10 cellular contexts compared by ENCODE assay signal in genomic region chr2:204664708-204665121, GRCh38.
DNase-seq lines count a peak whose midpoint lies in the region; ATAC-seq and TF ChIP-seq lines count a peak whose summit lies in the region.
"Had no signal": no experiment of that assay in that cellular context is flagged by ENCODE, and none has a peak within 500 bp of the region (broad histone marks: within the 10 kb centered on the region; RNA-seq: fewer than 3 reads in every experiment).

No MANE protein-coding gene starts in this region.

- H3K4me3 ChIP-seq in SJSA1 (no peak overlapping the region), fibroblast of mammary gland (ENCODE audit: control insufficient read depth, low read depth, low read length) (no peak overlapping the region), osteoblast (ENCODE audit: insufficient read depth, low read length) (no peak overlapping the region)
- H3K4me3 ChIP-seq in naive thymus-derived CD4-positive, alpha-beta T cell (ENCODE audit: low read length), result no peak overlapping the region
- H3K4me3 ChIP-seq: lung had no signal

- H3K27me3 ChIP-seq in SJSA1 (replicated peaks) (no peaks in the 10 kb centered on the region), osteoblast (ENCODE audit: insufficient read depth, low read length) (no peaks in the 10 kb centered on the region)
- no peaks in the 10 kb centered on the region for H3K27me3 ChIP-seq in naive thymus-derived CD4-positive, alpha-beta T cell (ENCODE audit: control insufficient read depth in 2 of 2, insufficient read depth in 2 of 2, low read length in 2 of 2)

- peak overlapping the region; percentile 20 for H2AFZ ChIP-seq in osteoblast (ENCODE audit: low read length)

- H3K4me1 ChIP-seq in SJSA1 (replicated peaks) (peaks cover 34% of the 10 kb centered on the region), osteoblast (ENCODE audit: insufficient read depth, low read length) (peaks cover 19% of the 10 kb centered on the region)
- no peaks in the 10 kb centered on the region for H3K4me1 ChIP-seq in naive thymus-derived CD4-positive, alpha-beta T cell (ENCODE audit: control insufficient read depth in 2 of 2, insufficient read depth in 2 of 2, low read length in 2 of 2)

- no peaks in the 10 kb centered on the region for H3K79me2 ChIP-seq in osteoblast (ENCODE audit: insufficient read depth, low read length)

- DNase-seq in EL (peak; percentile 82), SJSA1 (ENCODE audit: low read depth in 1 of 2, low spot score in 2 of 2) (peak in 1 of 2 experiments; percentile 93), fibroblast of mammary gland (ENCODE audit: low read depth) (peak; percentile 30), osteoblast (ENCODE audit: insufficient read length, low spot score, missing footprints) (no peak), substantia nigra (lab: John Stamatoyannopoulos, UW) (no peak)
- DNase-seq in natural killer cell treated with Interleukin-12 subunit alpha and Interleukin-12 subunit beta and Interleukin-15 and Interleukin-18, amount 100 ng/mL, for 72 hours (ENCODE audit: low spot score), result no peak
- no peak for DNase-seq in naive thymus-derived CD4-positive, alpha-beta T cell
- DNase-seq: DMS 273 treated with DMSO at 0.1 percent for 48 hours had no signal

- H3K9me3 ChIP-seq in SJSA1 (replicated peaks) (no peaks in the 10 kb centered on the region), osteoblast (ENCODE audit: low read depth, low read length) (no peaks in the 10 kb centered on the region)
- H3K9me3 ChIP-seq in naive thymus-derived CD4-positive, alpha-beta T cell (ENCODE audit: control insufficient read depth in 2 of 3, low read length in 3 of 3), result no peaks in the 10 kb centered on the region

- TF ChIP-seq CTCF in fibroblast of mammary gland (conservative IDR thresholded peaks at IDR 0.05; ENCODE audit: control insufficient read depth, insufficient read depth, low read depth, low read length) (no peak), osteoblast (IDR thresholded peaks at IDR 0.05; ENCODE audit: extremely low read depth, low read depth, low read length) (no peak)

- CTCF ChIA-PET in naive thymus-derived CD4-positive, alpha-beta T cell (lab: Charles Lee), result no interaction called here

- no peaks in the 10 kb centered on the region for H3K4me1 Mint-ChIP-seq in natural killer cell treated with Interleukin-12 subunit alpha and Interleukin-12 subunit beta and Interleukin-15 and Interleukin-18, amount 100 ng/mL, for 72 hours (ENCODE audit: low read depth in 2 of 2)
- no peaks in the 10 kb centered on the region for H3K4me1 Mint-ChIP-seq in naive thymus-derived CD4-positive, alpha-beta T cell

- H3K27ac ChIP-seq in SJSA1, result peak overlapping the region; percentile 99
- peak overlapping the region; percentile 87 for H3K27ac ChIP-seq in osteoblast (ENCODE audit: low read depth, low read length)
- no peak overlapping the region for H3K27ac ChIP-seq in naive thymus-derived CD4-positive, alpha-beta T cell (ENCODE audit: low read depth, low read length)
- no peak overlapping the region for H3K27ac ChIP-seq in substantia nigra (ENCODE audit: low read depth, low read length, poor library complexity, severe bottlenecking)

- ATAC-seq in HG03280 (IDR thresholded peaks at IDR 0.05; ENCODE audit: unreplicated experiment), result no peak
- no peak for ATAC-seq in natural killer cell treated with Interleukin-12 subunit alpha and Interleukin-12 subunit beta and Interleukin-15 and Interleukin-18, amount 100 ng/mL, for 72 hours
- ATAC-seq in naive thymus-derived CD4-positive, alpha-beta T cell, result no peak

- peak overlapping the region; percentile 69 for H3K4me2 ChIP-seq in osteoblast (ENCODE audit: insufficient read depth, low read length)

- intact Hi-C loops in naive thymus-derived CD4-positive, alpha-beta T cell (cut with micrococcal nuclease), result no loop called here

- H3K4me3 Mint-ChIP-seq in natural killer cell treated with Interleukin-12 subunit alpha and Interleukin-12 subunit beta and Interleukin-15 and Interleukin-18, amount 100 ng/mL, for 72 hours, result no peak overlapping the region
- no peak overlapping the region for H3K4me3 Mint-ChIP-seq in naive thymus-derived CD4-positive, alpha-beta T cell

- no peaks in the 10 kb centered on the region for H3K36me3 ChIP-seq in SJSA1
- H3K36me3 ChIP-seq in osteoblast (ENCODE audit: insufficient read depth, low read length), result no peaks in the 10 kb centered on the region
- H3K36me3 ChIP-seq in naive thymus-derived CD4-positive, alpha-beta T cell (ENCODE audit: control insufficient read depth in 2 of 3, insufficient read depth in 3 of 3, low read length in 3 of 3), result no peaks in the 10 kb centered on the region

- H3K9me3 Mint-ChIP-seq in natural killer cell treated with Interleukin-12 subunit alpha and Interleukin-12 subunit beta and Interleukin-15 and Interleukin-18, amount 100 ng/mL, for 72 hours, result peaks cover 3% of the 10 kb centered on the region
- H3K9me3 Mint-ChIP-seq in naive thymus-derived CD4-positive, alpha-beta T cell, result peaks cover 0 to 2% (median 0%) of the 10 kb centered on the region in 11 donors

- no peaks in the 10 kb centered on the region for H3K36me3 Mint-ChIP-seq in natural killer cell treated with Interleukin-12 subunit alpha and Interleukin-12 subunit beta and Interleukin-15 and Interleukin-18, amount 100 ng/mL, for 72 hours
- no peaks in the 10 kb centered on the region for H3K36me3 Mint-ChIP-seq in naive thymus-derived CD4-positive, alpha-beta T cell

- POLR2A ChIA-PET in naive thymus-derived CD4-positive, alpha-beta T cell (lab: Charles Lee), result no interaction called here

- peaks cover 0 to 2% of the 10 kb centered on the region in 2 donors for H3K27me3 Mint-ChIP-seq in natural killer cell treated with Interleukin-12 subunit alpha and Interleukin-12 subunit beta and Interleukin-15 and Interleukin-18, amount 100 ng/mL, for 72 hours
- H3K27me3 Mint-ChIP-seq in naive thymus-derived CD4-positive, alpha-beta T cell, result peaks cover 0 to 2% (median 0%) of the 10 kb centered on the region in 5 donors

- no peaks in the 10 kb centered on the region for H4K20me1 ChIP-seq in osteoblast (ENCODE audit: insufficient read depth, low read length)

- no peak overlapping the region for H3K27ac Mint-ChIP-seq in natural killer cell treated with Interleukin-12 subunit alpha and Interleukin-12 subunit beta and Interleukin-15 and Interleukin-18, amount 100 ng/mL, for 72 hours
- H3K27ac Mint-ChIP-seq in naive thymus-derived CD4-positive, alpha-beta T cell, result no peak overlapping the region

Comparison
In these comparisons a context has a peak if more than half of its experiments do, and no peak if none do; other contexts are left out.
1. DNase-seq: peak in EL (single experiment) and fibroblast of mammary gland (single experiment); none in osteoblast (single experiment), natural killer cell treated with Interleukin-12 subunit alpha and Interleukin-12 subunit beta and Interleukin-15 and Interleukin-18, amount 100 ng/mL, for 72 hours (single experiment), naive thymus-derived CD4-positive, alpha-beta T cell (0 of 9) and substantia nigra (0 of 49).
2. H3K27ac ChIP-seq: peak in SJSA1 (single experiment) and osteoblast (single experiment); none in naive thymus-derived CD4-positive, alpha-beta T cell (single experiment) and substantia nigra (single experiment).